22 cellular contexts compared by ENCODE assay signal in the genomic region with DNA sequence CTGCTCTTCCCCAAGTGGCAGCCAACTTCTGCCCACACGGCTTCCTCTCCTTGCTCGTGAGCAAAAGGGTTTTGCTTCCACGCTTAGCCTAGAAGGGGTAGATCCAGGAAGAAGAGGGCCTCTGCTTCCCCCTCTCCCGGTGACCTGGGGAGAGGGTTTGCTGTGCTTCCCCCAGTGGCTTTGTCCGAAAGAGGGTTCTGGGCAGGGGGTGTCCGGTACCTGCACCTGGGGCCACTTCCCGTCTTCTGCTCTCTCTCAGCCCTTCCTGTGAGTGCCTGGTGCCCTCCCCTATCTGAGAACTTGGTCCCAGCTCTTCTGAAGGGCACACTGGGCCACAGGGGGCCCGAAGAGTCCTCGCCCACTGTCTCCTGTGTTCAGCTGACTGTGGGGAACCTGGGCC. TPM values are rescaled to one million over a fixed set of nuclear protein-coding genes. Genes with fewer than 3 reads are reported as not detected.
"Had no signal": no experiment of that assay in that cellular context is flagged by ENCODE, and none has a peak within 500 bp of the region (broad histone marks: within the 10 kb centered on the region; RNA-seq: fewer than 3 reads in every experiment).

No MANE protein-coding gene starts in this region.

- DNase-seq: cortex of kidney; effector CD8-positive, alpha-beta T cell; gastrocnemius medialis; immature natural killer cell; left colon; left ventricle myocardium superior; mesenchymal stem cell; naive B cell; sigmoid colon; stimulated activated CD4-positive, alpha-beta T cell treated with anti-CD3 and anti-CD28 coated beads, Interleukin-2, amount 100 ng/mL, for 24 hours; stimulated activated CD4-positive, alpha-beta T cell treated with anti-CD3 and anti-CD28 coated beads, Interleukin-4, amount 100 ng/mL, for 4 hours; stimulated activated naive B cell treated with anti-CD40 and anti-IgM and Interleukin-4, amounts not matched to agents 10 μg/mL and 1 μg/mL and 100 μg/mL, for 72 hours; stimulated activated naive CD8-positive, alpha-beta T cell treated with anti-CD3 and anti-CD28 coated beads, Interleukin-15, amount 100 ng/mL, for 72 hours; transverse colon had no signal

- H3K9me3 Mint-ChIP-seq: stimulated activated naive CD8-positive, alpha-beta T cell treated with anti-CD3 and anti-CD28 coated beads, Interleukin-15, amount 100 ng/mL, for 72 hours had no signal

- H3K9me3 ChIP-seq: gastrocnemius medialis, sigmoid colon, transverse colon had no signal

- H3K4me3 Mint-ChIP-seq: immature natural killer cell; naive B cell; nephron; stimulated activated naive B cell treated with anti-CD40 and anti-IgM and Interleukin-4, amounts not matched to agents 10 μg/mL and 1 μg/mL and 100 μg/mL, for 72 hours; stimulated activated naive CD8-positive, alpha-beta T cell treated with anti-CD3 and anti-CD28 coated beads, Interleukin-15, amount 100 ng/mL, for 72 hours had no signal

- H3K27me3 ChIP-seq: dorsolateral prefrontal cortex, esophagus muscularis mucosa, gastrocnemius medialis, sigmoid colon had no signal

- H3K27ac ChIP-seq: dorsolateral prefrontal cortex, epithelial cell of prostate, esophagus muscularis mucosa, gastrocnemius medialis, sigmoid colon, skin epidermis, thoracic aorta, transverse colon had no signal

- H3K4me3 ChIP-seq: dorsolateral prefrontal cortex, esophagus muscularis mucosa, gastrocnemius medialis, lung, sigmoid colon, skin epidermis, thoracic aorta, transverse colon had no signal

- H3K4me1 Mint-ChIP-seq: immature natural killer cell; nephron; stimulated activated naive B cell treated with anti-CD40 and anti-IgM and Interleukin-4, amounts not matched to agents 10 μg/mL and 1 μg/mL and 100 μg/mL, for 72 hours; stimulated activated naive CD8-positive, alpha-beta T cell treated with anti-CD3 and anti-CD28 coated beads, Interleukin-15, amount 100 ng/mL, for 72 hours had no signal

- ATAC-seq: gastrocnemius medialis; left colon; left ventricle myocardium superior; stimulated activated naive B cell treated with anti-CD40 and anti-IgM and Interleukin-4, amounts not matched to agents 10 μg/mL and 1 μg/mL and 100 μg/mL, for 72 hours; stimulated activated naive CD8-positive, alpha-beta T cell treated with anti-CD3 and anti-CD28 coated beads, Interleukin-15, amount 100 ng/mL, for 72 hours had no signal

- H3K27ac Mint-ChIP-seq: immature natural killer cell; naive B cell; nephron; stimulated activated naive B cell treated with anti-CD40 and anti-IgM and Interleukin-4, amounts not matched to agents 10 μg/mL and 1 μg/mL and 100 μg/mL, for 72 hours; stimulated activated naive CD8-positive, alpha-beta T cell treated with anti-CD3 and anti-CD28 coated beads, Interleukin-15, amount 100 ng/mL, for 72 hours had no signal

- H3K36me3 ChIP-seq: esophagus muscularis mucosa, gastrocnemius medialis, sigmoid colon, thoracic aorta, transverse colon had no signal

- H3K36me3 Mint-ChIP-seq: immature natural killer cell had no signal

- H3K4me1 ChIP-seq: esophagus muscularis mucosa, gastrocnemius medialis, sigmoid colon, transverse colon had no signal

RNA-seq across cellular contexts. Expression of gene JAKMIP3, which starts 11.3 kb away (rescaled TPM):
- total RNA-seq: kidney epithelial cell had no signal
- polyA plus RNA-seq: immature natural killer cell had no signal
